In the genomic region with DNA sequence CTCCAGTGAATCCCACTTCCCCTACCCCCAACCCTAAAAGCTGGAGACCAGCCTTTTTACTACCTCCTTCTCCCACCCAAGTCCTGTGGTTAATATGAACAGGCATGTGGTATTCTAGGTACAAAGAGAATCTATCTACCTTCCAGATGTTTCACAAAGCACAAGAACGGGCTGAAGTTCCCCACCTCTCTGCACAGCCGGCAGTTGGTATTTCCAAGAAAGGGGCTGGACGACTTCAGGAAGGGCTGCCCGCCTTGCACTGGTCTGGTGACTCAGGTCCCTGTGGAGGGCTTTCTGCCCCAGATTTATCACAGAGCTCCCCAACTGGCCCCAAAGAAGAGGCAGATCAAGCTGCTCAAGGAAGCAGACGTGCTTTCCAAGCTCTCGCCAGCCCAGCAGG, we compare ENCODE assay signal across 33 cellular contexts. TPM values are rescaled to one million over a fixed set of nuclear protein-coding genes. Genes with fewer than 3 reads are reported as not detected.
"Had no signal": no experiment of that assay in that cellular context is flagged by ENCODE, and none has a peak within 500 bp of the region (broad histone marks: within the 10 kb centered on the region; RNA-seq: fewer than 3 reads in every experiment).

No MANE protein-coding gene starts in this region.

- H3K27ac ChIP-seq: ascending aorta, breast epithelium, cardiac muscle cell, colonic mucosa, epithelial cell of prostate, esophagus squamous epithelium, gastroesophageal sphincter, heart left ventricle, hepatocyte, VCaP had no signal

- H3K36me3 ChIP-seq: ascending aorta, breast epithelium, cardiac muscle cell, colonic mucosa, esophagus squamous epithelium, gastroesophageal sphincter, heart left ventricle had no signal

- FAIRE-seq: endometrium, endothelial cell of umbilical vein, TTC549 had no signal

- H3K4me2 ChIP-seq: hepatocyte had no signal

- H2AFZ ChIP-seq: hepatocyte had no signal

- ATAC-seq: activated naive CD4-positive, alpha-beta T cell treated with anti-CD3 and anti-CD28 coated beads, Interleukin-2, amount 50 U/mL, for 72 hours; activated T-cell treated with anti-CD3 and anti-CD28 coated beads, Interleukin-2, amount 50 U/mL, for 72 hours; gastroesophageal sphincter; heart left ventricle; WTC11 had no signal

- H3K27me3 ChIP-seq: ascending aorta, breast epithelium, cardiac muscle cell, colonic mucosa had no signal

- DNase-seq: activated CD4-positive, alpha-beta memory T cell treated with anti-CD3 and anti-CD28 coated beads, Interleukin-2, amount 10 ng/mL, durations not matched to agents 7 days and 5 days; activated CD4-positive, alpha-beta T cell treated with anti-CD3 and anti-CD28 coated beads for 1 hour; activated CD4-positive, alpha-beta T cell treated with anti-CD3 and anti-CD28 coated beads for 4 hours; activated CD4-positive, alpha-beta T cell treated with anti-CD3 and anti-CD28 coated beads, Interleukin-2, amount 10 ng/mL, durations not matched to agents 7 days and 5 days; activated CD4-positive, alpha-beta T cell treated with anti-CD3 and anti-CD28 coated beads, Interleukin-2, amount 50 U/mL, for 4 hours; activated CD8-positive, alpha-beta memory T cell treated with anti-CD3 and anti-CD28 coated beads, Interleukin-2, amount 50 U/mL, for 48 hours; activated gamma-delta T cell; activated naive CD4-positive, alpha-beta T cell; activated naive CD4-positive, alpha-beta T cell treated with anti-CD3 and anti-CD28 coated beads, Interleukin-2, amount 10 ng/mL, durations not matched to agents 7 days and 5 days; activated naive CD8-positive, alpha-beta T cell treated with anti-CD3 and anti-CD28 coated beads, Interleukin-2, amount 10 ng/mL, durations not matched to agents 7 days and 5 days; activated T-cell treated with anti-CD3 and anti-CD28 coated beads for 4 hours; activated T-cell treated with anti-CD3 and anti-CD28 coated beads, Interleukin-2, amount 50 U/mL, for 24 hours; activated T-cell treated with anti-CD3 and anti-CD28 coated beads, Interleukin-2, amount 50 U/mL, for 72 hours; central memory CD4-positive, alpha-beta T cell; cerebellar nuclear complex; colonic mucosa; effector CD8-positive, alpha-beta T cell; esophagus squamous epithelium; foreskin melanocyte; heart left ventricle; T-helper 2 cell had no signal

- H3K9me3 ChIP-seq: ascending aorta, breast epithelium, colonic mucosa, esophagus squamous epithelium, gastroesophageal sphincter, heart left ventricle had no signal

- H3K4me1 ChIP-seq: ascending aorta, breast epithelium, colonic mucosa had no signal

- H3K4me3 ChIP-seq: ascending aorta, breast epithelium, cardiac muscle cell, colonic mucosa, esophagus squamous epithelium, gastroesophageal sphincter, heart left ventricle, hepatocyte had no signal

RNA-seq across cellular contexts. Expression of a gene that starts 4.5 kb away (rescaled TPM):
- total RNA-seq: activated CD4-positive, alpha-beta memory T cell treated with anti-CD3 and anti-CD28 coated beads, Interleukin-2, amount 10 ng/mL, durations not matched to agents 7 days and 5 days; activated naive CD4-positive, alpha-beta T cell treated with anti-CD3 and anti-CD28 coated beads, Interleukin-2, amount 50 U/mL, for 72 hours; activated T-cell treated with anti-CD3 and anti-CD28 coated beads, Interleukin-2, amount 50 U/mL, for 72 hours; ascending aorta had no signal
- polyA plus RNA-seq: endothelial cell of umbilical vein had no signal
